ENCODE assay signal across 10 cellular contexts in genomic region chr14:30657606-30658163, GRCh38. TPM values are rescaled to one million over a fixed set of nuclear protein-coding genes. Genes with fewer than 3 reads are reported as not detected.
DNase-seq lines count a peak whose midpoint lies in the region; ATAC-seq, FAIRE-seq and TF ChIP-seq lines count a peak whose summit lies in the region.
"Had no signal": no experiment of that assay in that cellular context is flagged by ENCODE, and none has a peak within 500 bp of the region (broad histone marks: within the 10 kb centered on the region; RNA-seq: fewer than 3 reads in every experiment).

No MANE protein-coding gene starts in this region.

- no peak overlapping the region for H3K27ac ChIP-seq in substantia nigra (ENCODE audit: low read depth, low read length, poor library complexity, severe bottlenecking)

- no peak overlapping the region for H3K27ac Mint-ChIP-seq in WTC11
- no peak overlapping the region for H3K27ac Mint-ChIP-seq in activated CD4-positive, alpha-beta T cell treated with anti-CD3 and anti-CD28 coated beads, Interleukin-2, amount 10 ng/mL, durations not matched to agents 24 days and 14 days
- no peak overlapping the region for H3K27ac Mint-ChIP-seq in nephron progenitor cell
- H3K27ac Mint-ChIP-seq: activated CD4-positive, alpha-beta memory T cell treated with anti-CD3 and anti-CD28 coated beads for 36 hours had no signal

- H3K27me3 Mint-ChIP-seq in WTC11 (ENCODE audit: low read depth), result no peaks in the 10 kb centered on the region
- no peaks in the 10 kb centered on the region for H3K27me3 Mint-ChIP-seq in activated CD4-positive, alpha-beta T cell treated with anti-CD3 and anti-CD28 coated beads, Interleukin-2, amount 10 ng/mL, durations not matched to agents 24 days and 14 days
- H3K27me3 Mint-ChIP-seq in nephron progenitor cell (ENCODE audit: low read depth, poor library complexity), result no peaks in the 10 kb centered on the region
- H3K27me3 Mint-ChIP-seq: activated CD4-positive, alpha-beta memory T cell treated with anti-CD3 and anti-CD28 coated beads for 36 hours had no signal

- H3K9me3 Mint-ChIP-seq in WTC11 (no peaks in the 10 kb centered on the region), nephron progenitor cell (no peaks in the 10 kb centered on the region)
- peaks cover 5% of the 10 kb centered on the region for H3K9me3 Mint-ChIP-seq in activated CD4-positive, alpha-beta T cell treated with anti-CD3 and anti-CD28 coated beads, Interleukin-2, amount 10 ng/mL, durations not matched to agents 24 days and 14 days
- H3K9me3 Mint-ChIP-seq: activated CD4-positive, alpha-beta memory T cell treated with anti-CD3 and anti-CD28 coated beads for 36 hours had no signal

- H3K4me3 Mint-ChIP-seq in WTC11 (no peak overlapping the region), nephron progenitor cell (no peak overlapping the region)
- no peak overlapping the region for H3K4me3 Mint-ChIP-seq in activated CD4-positive, alpha-beta T cell treated with anti-CD3 and anti-CD28 coated beads, Interleukin-2, amount 10 ng/mL, durations not matched to agents 24 days and 14 days
- H3K4me3 Mint-ChIP-seq: activated CD4-positive, alpha-beta memory T cell treated with anti-CD3 and anti-CD28 coated beads for 36 hours had no signal

- intact Hi-C loops in activated CD4-positive, alpha-beta T cell treated with anti-CD3 and anti-CD28 coated beads, Interleukin-2, amount 10 ng/mL, durations not matched to agents 24 days and 14 days (cut with micrococcal nuclease), result loop anchor here (5.0 kb wide), 1 partner anchor 700 kb away; no protein-coding TSS in a partner anchor

- DNase-seq in AML-193 (lab: John Stamatoyannopoulos, UW) (peak; percentile 10 to 21), GM13977 (ENCODE audit: low spot score) (no peak), WTC11 (ENCODE audit: low spot score) (no peak), GM10248 (ENCODE audit: extremely low spot score) (no peak), nephron progenitor cell (no peak), substantia nigra (lab: John Stamatoyannopoulos, UW) (no peak)
- DNase-seq in activated CD4-positive, alpha-beta T cell treated with anti-CD3 and anti-CD28 coated beads, Interleukin-2, amount 10 ng/mL, durations not matched to agents 24 days and 14 days, result no peak
- DNase-seq: activated CD4-positive, alpha-beta memory T cell treated with anti-CD3 and anti-CD28 coated beads for 36 hours; right cardiac atrium had no signal

- TF ChIP-seq CTCF in GM13977 (IDR thresholded peaks at IDR 0.05; ENCODE audit: extremely low read depth, insufficient read depth, missing control alignments) (peak; percentile 23), WTC11 (IDR thresholded peaks at IDR 0.05) (peak; percentile 13; the same call in 1 of the 2 replicates), GM10248 (IDR thresholded peaks at IDR 0.05; ENCODE audit: control extremely low read depth, extremely low read depth, low read depth, missing control alignments) (no peak), nephron progenitor cell (IDR thresholded peaks at IDR 0.05) (no peak)

- in situ Hi-C loops in GM13977 (cut with MboI; ENCODE audit: low pct_unique_long_range_greater_than_20kb, low sequenced_read_pairs, unreplicated experiment), result loop anchor here (5.0 to 25.0 kb wide), 2 partner anchors 250 to 705 kb away; no protein-coding TSS in a partner anchor

- POLR2A ChIA-PET in WTC11 (lab: Charles Lee) (interaction anchor here (0.6 kb wide), 1 partner anchor 685 kb away, joined by 9 read pairs; no protein-coding TSS in a partner anchor), GM10248 (lab: Yijun Ruan, JAX) (no interaction called here)

- no peaks in the 10 kb centered on the region for H3K4me1 Mint-ChIP-seq in WTC11
- no peaks in the 10 kb centered on the region for H3K4me1 Mint-ChIP-seq in activated CD4-positive, alpha-beta T cell treated with anti-CD3 and anti-CD28 coated beads, Interleukin-2, amount 10 ng/mL, durations not matched to agents 24 days and 14 days
- no peaks in the 10 kb centered on the region for H3K4me1 Mint-ChIP-seq in nephron progenitor cell

- ATAC-seq in WTC11, result no peak

- H3K36me3 Mint-ChIP-seq in WTC11 (peaks cover 24% of the 10 kb centered on the region), nephron progenitor cell (ENCODE audit: low read depth) (peaks cover 46% of the 10 kb centered on the region)
- peaks cover 23% of the 10 kb centered on the region for H3K36me3 Mint-ChIP-seq in activated CD4-positive, alpha-beta T cell treated with anti-CD3 and anti-CD28 coated beads, Interleukin-2, amount 10 ng/mL, durations not matched to agents 24 days and 14 days (ENCODE audit: low read depth)

- CTCF ChIA-PET in WTC11 (lab: Charles Lee), result interaction anchor here (0.6 to 1.2 kb wide), 5 partner anchors 15 to 121 kb away, joined by 3 read pairs; no protein-coding TSS in a partner anchor
- CTCF ChIA-PET in GM10248 (lab: Yijun Ruan, JAX), result interaction anchor here (0.7 to 1.6 kb wide), 4 partner anchors 10 to 425 kb away, joined by 3 to 5 read pairs (median 4); no protein-coding TSS in a partner anchor

- peak; percentile 94 for FAIRE-seq in islet of Langerhans (lab: Jason Lieb, UNC)

TF ChIP-seq in WTC11, 78 proteins besides CTCF, POLR2A, EP300 and RAD21 (continues in another document):
- TF ChIP-seq GTF2I (CRISPR knock-in tag; conservative IDR thresholded peaks at IDR 0.05) (no peak), JAZF1 (CRISPR knock-in tag; IDR thresholded peaks at IDR 0.05) (no peak), ZNF532 (CRISPR knock-in tag; IDR thresholded peaks at IDR 0.05; ENCODE audit: borderline replicate concordance) (no peak), ZNF671 (CRISPR knock-in tag; IDR thresholded peaks at IDR 0.05) (no peak), USF2 (CRISPR knock-in tag; IDR thresholded peaks at IDR 0.05) (no peak), NFYB (CRISPR knock-in tag; conservative IDR thresholded peaks at IDR 0.05; ENCODE audit: low read depth) (no peak), PRRX2 (CRISPR knock-in tag; IDR thresholded peaks at IDR 0.05) (no peak), ATF1 (CRISPR knock-in tag; IDR thresholded peaks at IDR 0.05) (no peak), ZNF317 (CRISPR knock-in tag; IDR thresholded peaks at IDR 0.05; ENCODE audit: borderline replicate concordance, low read depth) (no peak), GABPB1 (CRISPR knock-in tag; IDR thresholded peaks at IDR 0.05) (no peak), MYBL2 (CRISPR knock-in tag; IDR thresholded peaks at IDR 0.05) (no peak), IRF1 (CRISPR knock-in tag; IDR thresholded peaks at IDR 0.05) (no peak)

RNA-seq across cellular contexts. Expression of gene SCFD1, which starts 35.6 kb away (rescaled TPM):
- 69.1 to 79.1 TPM (median 77.5 TPM) in 3 replicates for total RNA-seq in WTC11 (2021)
- 75.3 and 81.0 TPM in 2 replicates for total RNA-seq in activated CD4-positive, alpha-beta T cell treated with anti-CD3 and anti-CD28 coated beads, Interleukin-2, amount 10 ng/mL, durations not matched to agents 24 days and 14 days

Comparison
In these comparisons a context has a peak if more than half of its experiments do, and no peak if none do; other contexts are left out.
1. DNase-seq: peak in AML-193 (2 of 2); none in GM13977 (single experiment), WTC11 (single experiment), GM10248 (single experiment), activated CD4-positive, alpha-beta T cell treated with anti-CD3 and anti-CD28 coated beads, Interleukin-2, amount 10 ng/mL, durations not matched to agents 24 days and 14 days (single experiment), nephron progenitor cell (single experiment) and substantia nigra (0 of 49).
2. CTCF ChIP-seq: peak in GM13977 (single experiment) and WTC11 (single experiment); none in GM10248 (single experiment) and nephron progenitor cell (single experiment).